21 cellular contexts compared by ENCODE assay signal in genomic region chr3:33386631-33387030, GRCh38. TPM values are rescaled to one million over a fixed set of nuclear protein-coding genes. Genes with fewer than 3 reads are reported as not detected.
DNase-seq lines count a peak whose midpoint lies in the region; ATAC-seq and TF ChIP-seq lines count a peak whose summit lies in the region.
"Had no signal": no experiment of that assay in that cellular context is flagged by ENCODE, and none has a peak within 500 bp of the region (broad histone marks: within the 10 kb centered on the region; RNA-seq: fewer than 3 reads in every experiment).

No MANE protein-coding gene starts in this region.

- H3K9me3 Mint-ChIP-seq in activated T-cell treated with anti-CD3 and anti-CD28 coated beads, Interleukin-2, amount 50 U/mL, for 72 hours, result no peaks in the 10 kb centered on the region
- H3K9me3 Mint-ChIP-seq in activated T-cell treated with anti-CD3 and anti-CD28 coated beads, Interleukin-2, amount 50 U/mL, for 4 hours, result no peaks in the 10 kb centered on the region
- H3K9me3 Mint-ChIP-seq in Calu3 (ENCODE audit: low read depth, unreplicated experiment), result no peaks in the 10 kb centered on the region
- H3K9me3 Mint-ChIP-seq in activated naive CD8-positive, alpha-beta T cell treated with anti-CD3 and anti-CD28 coated beads for 36 hours, result no peaks in the 10 kb centered on the region
- no peaks in the 10 kb centered on the region for H3K9me3 Mint-ChIP-seq in nephron progenitor cell
- H3K9me3 Mint-ChIP-seq: GM23338 had no signal

- intact Hi-C loops in Calu3 (cut with micrococcal nuclease; ENCODE audit: unreplicated experiment), result no loop called here

- TSS peak; percentile 13 for BruUV-seq in Calu3 (replicated peaks; lab: Mats Ljungman, UMichigan)

- peaks cover 5 to 7% of the 10 kb centered on the region in 2 donors for H3K36me3 Mint-ChIP-seq in activated T-cell treated with anti-CD3 and anti-CD28 coated beads, Interleukin-2, amount 50 U/mL, for 72 hours (ENCODE audit: insufficient read depth in 2 of 2)
- H3K36me3 Mint-ChIP-seq in activated T-cell treated with anti-CD3 and anti-CD28 coated beads, Interleukin-2, amount 50 U/mL, for 4 hours (ENCODE audit: insufficient read depth), result peaks cover 29% of the 10 kb centered on the region
- peaks cover 54% of the 10 kb centered on the region for H3K36me3 Mint-ChIP-seq in Calu3 (ENCODE audit: insufficient read depth, unreplicated experiment)
- peaks cover 28% of the 10 kb centered on the region for H3K36me3 Mint-ChIP-seq in activated naive CD8-positive, alpha-beta T cell treated with anti-CD3 and anti-CD28 coated beads for 36 hours
- peaks cover 65% of the 10 kb centered on the region for H3K36me3 Mint-ChIP-seq in nephron progenitor cell (ENCODE audit: low read depth)

- peak overlapping the region; percentile 29 for H3K27ac Mint-ChIP-seq in activated T-cell treated with anti-CD3 and anti-CD28 coated beads, Interleukin-2, amount 50 U/mL, for 72 hours
- H3K27ac Mint-ChIP-seq in Calu3 (ENCODE audit: unreplicated experiment), result no peak overlapping the region
- peak overlapping the region; percentile 19 for H3K27ac Mint-ChIP-seq in activated naive CD8-positive, alpha-beta T cell treated with anti-CD3 and anti-CD28 coated beads for 36 hours
- peak overlapping the region; percentile 82 for H3K27ac Mint-ChIP-seq in nephron progenitor cell
- H3K27ac Mint-ChIP-seq: GM23338 had no signal

- no peak overlapping the region for H3K4me3 Mint-ChIP-seq in activated T-cell treated with anti-CD3 and anti-CD28 coated beads, Interleukin-2, amount 50 U/mL, for 72 hours
- H3K4me3 Mint-ChIP-seq in activated T-cell treated with anti-CD3 and anti-CD28 coated beads, Interleukin-2, amount 50 U/mL, for 4 hours, result no peak overlapping the region
- H3K4me3 Mint-ChIP-seq in Calu3 (ENCODE audit: low read depth, unreplicated experiment) (no peak overlapping the region), nephron progenitor cell (no peak overlapping the region)
- H3K4me3 Mint-ChIP-seq in activated naive CD8-positive, alpha-beta T cell treated with anti-CD3 and anti-CD28 coated beads for 36 hours, result no peak overlapping the region
- H3K4me3 Mint-ChIP-seq: GM23338 had no signal

- TF ChIP-seq CTCF in Calu3 (IDR thresholded peaks at IDR 0.05; ENCODE audit: unreplicated experiment) (no peak), nephron progenitor cell (IDR thresholded peaks at IDR 0.05) (no peak)

- H3K4me1 Mint-ChIP-seq in activated T-cell treated with anti-CD3 and anti-CD28 coated beads, Interleukin-2, amount 50 U/mL, for 72 hours (ENCODE audit: low read depth), result peaks cover 20% of the 10 kb centered on the region
- H3K4me1 Mint-ChIP-seq in activated T-cell treated with anti-CD3 and anti-CD28 coated beads, Interleukin-2, amount 50 U/mL, for 4 hours (ENCODE audit: low read depth), result peaks cover 9% of the 10 kb centered on the region
- H3K4me1 Mint-ChIP-seq in Calu3 (ENCODE audit: low read depth, unreplicated experiment), result peaks cover 5% of the 10 kb centered on the region
- H3K4me1 Mint-ChIP-seq in activated naive CD8-positive, alpha-beta T cell treated with anti-CD3 and anti-CD28 coated beads for 36 hours, result peaks cover 19% of the 10 kb centered on the region
- no peaks in the 10 kb centered on the region for H3K4me1 Mint-ChIP-seq in nephron progenitor cell
- H3K4me1 Mint-ChIP-seq: GM23338 had no signal

- DNase-seq in activated T-cell treated with anti-CD3 and anti-CD28 coated beads, Interleukin-2, amount 50 U/mL, for 72 hours, result no peak
- no peak for DNase-seq in activated T-cell treated with anti-CD3 and anti-CD28 coated beads, Interleukin-2, amount 50 U/mL, for 4 hours
- DNase-seq in Calu3 (no peak), nephron progenitor cell (no peak), NCI-H1694 (lab: John Stamatoyannopoulos, UW) (no peak)
- no peak for DNase-seq in activated naive CD8-positive, alpha-beta T cell treated with anti-CD3 and anti-CD28 coated beads for 36 hours
- DNase-seq: AML-193, Caco-2, DMS153, GF-D8, MV-4-11, NCI-H1417, NCI-H187 treated with DMSO at 0.1 percent for 48 hours, NCI-H2227 treated with DMSO at 0.1 percent for 48 hours, NCI-H510A treated with DMSO at 0.1 percent for 48 hours, NCI-H82, OCI-M1, SHP77 had no signal

- CTCF ChIA-PET in Calu3 (lab: Charles Lee), result interaction anchor here (0.9 kb wide), 1 partner anchor 14 kb away, joined by 3 read pairs; no protein-coding TSS in a partner anchor

- no peak for ATAC-seq in activated T-cell treated with anti-CD3 and anti-CD28 coated beads, Interleukin-2, amount 50 U/mL, for 72 hours (replicated peaks in 1 of 2)
- ATAC-seq in activated T-cell treated with anti-CD3 and anti-CD28 coated beads, Interleukin-2, amount 50 U/mL, for 4 hours, result no peak
- no peak for ATAC-seq in GM18870 (IDR thresholded peaks at IDR 0.05; ENCODE audit: unreplicated experiment)
- ATAC-seq: GM23338, HCT116 had no signal

- H3K27me3 Mint-ChIP-seq in activated T-cell treated with anti-CD3 and anti-CD28 coated beads, Interleukin-2, amount 50 U/mL, for 72 hours (ENCODE audit: low read depth), result no peaks in the 10 kb centered on the region
- no peaks in the 10 kb centered on the region for H3K27me3 Mint-ChIP-seq in activated T-cell treated with anti-CD3 and anti-CD28 coated beads, Interleukin-2, amount 50 U/mL, for 4 hours (ENCODE audit: low read depth)
- H3K27me3 Mint-ChIP-seq in Calu3 (ENCODE audit: unreplicated experiment) (no peaks in the 10 kb centered on the region), nephron progenitor cell (ENCODE audit: low read depth, poor library complexity) (no peaks in the 10 kb centered on the region)
- H3K27me3 Mint-ChIP-seq in activated naive CD8-positive, alpha-beta T cell treated with anti-CD3 and anti-CD28 coated beads for 36 hours, result no peaks in the 10 kb centered on the region

RNA-seq across cellular contexts. Expression of gene UBP1, which starts 53.6 kb away (rescaled TPM):
- total RNA-seq in activated T-cell treated with anti-CD3 and anti-CD28 coated beads, Interleukin-2, amount 50 U/mL, for 72 hours, result 10 to 100 TPM; 59.6 to 64.6 TPM
- total RNA-seq in activated T-cell treated with anti-CD3 and anti-CD28 coated beads, Interleukin-2, amount 50 U/mL, for 4 hours, result 10 to 100 TPM; 64.2 to 69.7 (median 69.0) TPM
- 68.3 and 72.4 TPM in 2 replicates for total RNA-seq in Calu3 (2022)
- 10 to 100 TPM; 59.1 to 71.8 TPM for total RNA-seq in activated naive CD8-positive, alpha-beta T cell treated with anti-CD3 and anti-CD28 coated beads for 36 hours
